Comparison of ENCODE assay signal across 8 cellular contexts in the genomic region with DNA sequence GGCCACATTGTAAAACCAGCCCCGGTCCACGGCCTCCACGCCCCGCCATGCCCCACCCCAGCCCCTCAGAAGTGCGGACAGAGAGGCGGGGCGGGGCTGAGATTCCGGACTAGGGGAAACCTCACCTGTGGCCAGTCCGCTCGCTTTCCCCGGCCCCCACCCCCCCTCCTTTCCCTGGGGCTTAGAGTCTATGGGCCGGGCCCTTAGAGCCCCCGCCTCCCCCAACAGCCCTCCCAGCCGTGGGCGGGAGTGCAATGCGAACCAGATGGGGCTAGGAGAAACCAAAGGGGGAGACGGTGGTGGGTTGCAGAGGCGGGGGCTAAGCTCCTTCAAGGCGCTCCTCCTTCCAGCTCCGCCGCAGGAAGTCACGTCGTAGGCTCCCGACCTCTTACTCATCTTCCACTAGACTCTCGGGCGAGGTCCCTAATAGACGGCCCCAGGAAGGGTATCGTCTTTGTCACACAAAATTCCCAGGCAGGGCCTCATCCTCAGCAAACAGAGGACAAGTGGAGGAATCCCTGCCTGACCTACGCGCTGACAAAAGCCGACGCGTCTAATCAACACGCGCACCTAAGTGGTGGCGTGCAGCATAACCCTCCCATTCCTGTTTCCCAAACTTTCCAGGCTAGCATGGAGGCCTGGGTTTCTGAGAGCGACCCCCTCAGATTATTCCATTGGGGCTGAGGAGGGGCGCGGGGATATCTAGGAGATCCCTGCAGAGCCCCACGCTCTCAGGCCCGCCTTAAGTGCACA. TPM values are rescaled to one million over a fixed set of nuclear protein-coding genes. Genes with fewer than 3 reads are reported as not detected.
A peak's percentile ranks its signal among the peaks of the same experiment; 100 is the strongest.
DNase-seq lines count a peak whose midpoint lies in the region; ATAC-seq and TF ChIP-seq lines count a peak whose summit lies in the region.

No MANE protein-coding gene starts in this region.

- H3K27me3 ChIP-seq in neutrophil (peaks cover 55% of the 10 kb centered on the region), testis (no peaks in the 10 kb centered on the region)

- intact Hi-C loops in testis (cut with DNase I; ENCODE audit: low total_unique reads), result no loop called here

- no peak for TF ChIP-seq CTCF in fibroblast of villous mesenchyme (IDR thresholded peaks at IDR 0.05; ENCODE audit: insufficient read depth, low read depth, low read length)
- TF ChIP-seq CTCF in neutrophil (IDR thresholded peaks at IDR 0.05), result no peak
- peak in 1 of 3 experiments; percentile 11 for TF ChIP-seq CTCF in testis (IDR thresholded peaks at IDR 0.05)

- H3K4me1 ChIP-seq in neutrophil (ENCODE audit: control insufficient read depth in 1 of 2, insufficient read depth in 1 of 2, low read depth in 1 of 2, low read length in 1 of 2), result peaks cover 31 to 37% of the 10 kb centered on the region in 2 experiments
- H3K4me1 ChIP-seq in testis, result peaks cover 34% of the 10 kb centered on the region

- no peaks in the 10 kb centered on the region for H3K36me3 ChIP-seq in neutrophil
- no peaks in the 10 kb centered on the region for H3K36me3 ChIP-seq in testis (ENCODE audit: low read depth, missing control alignments)

- H3K9me3 ChIP-seq in neutrophil (no peaks in the 10 kb centered on the region), testis (no peaks in the 10 kb centered on the region)

- TF ChIP-seq POLR2A in testis (IDR thresholded peaks at IDR 0.05), result no peak

- peak; percentile 35 for ATAC-seq in GM19438 (IDR thresholded peaks at IDR 0.05; ENCODE audit: low read depth, unreplicated experiment)

- H3K27ac ChIP-seq in neutrophil, result peak overlapping the region; percentile 66
- peak overlapping the region; percentile 96 to 100 for H3K27ac ChIP-seq in testis

- H3K4me3 ChIP-seq in fibroblast of villous mesenchyme (ENCODE audit: low read depth, low read length) (peak overlapping the region; percentile 83), neutrophil (ENCODE audit: low read depth in 1 of 2, low read length in 1 of 2) (peak overlapping the region; percentile 71 to 89), testis (peak overlapping the region; percentile 80 to 88)

- DNase-seq in CMK (ENCODE audit: low read depth) (peak; percentile 83), HK-2 (ENCODE audit: unreplicated experiment) (peak; percentile 93), RPMI7951 (ENCODE audit: low read depth) (peak; percentile 95), fibroblast of villous mesenchyme (ENCODE audit: low read depth) (peak; percentile 97), testis (peak; percentile 86)
- DNase-seq in activated effector memory CD4-positive, alpha-beta T cell treated with Interleukin-2 at 50 U/mL for 16 hours, result peak; percentile 57

- 0 to 1% methylated on average over 20 to 41 of the region's 41 CpGs for WGBS in testis, 2 donors

RNA-seq across cellular contexts. Expression of gene NAB2, which starts 1.0 kb away (rescaled TPM):
- 10.9 and 17.6 TPM in 2 replicates for total RNA-seq in RPMI7951 (2014; rRNA removed; shearing (Covaris generic))
- total RNA-seq in fibroblast of villous mesenchyme, result 38.0 and 39.6 TPM in 2 replicates
- total RNA-seq in testis, result 10 to 100 TPM; 45.7 to 59.5 TPM
- 31.4 TPM for polyA plus RNA-seq in testis (ENCODE audit: insufficient read depth, low read depth, low replicate concordance)

RNA-seq across cellular contexts. Expression of gene NEMP1, which starts 9.3 kb away (rescaled TPM):
- total RNA-seq in RPMI7951 (2014; rRNA removed; shearing (Covaris generic)), result 27.9 and 30.4 TPM in 2 replicates
- total RNA-seq in fibroblast of villous mesenchyme, result 10.0 and 19.0 TPM in 2 replicates
- total RNA-seq in testis, result 10 to 100 TPM; 18.1 to 18.2 TPM
- 15.9 TPM for polyA plus RNA-seq in testis (ENCODE audit: insufficient read depth, low read depth, low replicate concordance)

RNA-seq across cellular contexts. Expression of gene STAT6, which starts 23.3 kb away (rescaled TPM):
- total RNA-seq in RPMI7951 (2014; rRNA removed; shearing (Covaris generic)), result 29.4 and 33.0 TPM in 2 replicates
- total RNA-seq in fibroblast of villous mesenchyme (81.5 and 81.6 TPM in 2 replicates), testis (10 to 100 TPM; 66.2 to 81.5 TPM)
- 53.2 TPM for polyA plus RNA-seq in testis (ENCODE audit: insufficient read depth, low read depth, low replicate concordance)

RNA-seq across cellular contexts. Expression of gene MYO1A, which starts 37.9 kb away (rescaled TPM):
- not detected in 2 replicates for total RNA-seq in RPMI7951 (2014; rRNA removed; shearing (Covaris generic))
- total RNA-seq in fibroblast of villous mesenchyme (under 0.01 TPM in 1 of 2 replicates, not detected in the other), testis (1 to 10 TPM; 5.9 to 7.6 TPM)
- polyA plus RNA-seq in testis (ENCODE audit: insufficient read depth, low read depth, low replicate concordance), result 5.4 TPM

RNA-seq across cellular contexts. Expression of gene LRP1, which starts 40.4 kb away (rescaled TPM):
- 28.8 and 31.6 TPM in 2 replicates for total RNA-seq in RPMI7951 (2014; rRNA removed; shearing (Covaris generic))
- total RNA-seq in fibroblast of villous mesenchyme (228 and 277 TPM in 2 replicates), testis (100 to 1,000 TPM; 135 to 200 TPM)
- 82.4 TPM for polyA plus RNA-seq in testis (ENCODE audit: insufficient read depth, low read depth, low replicate concordance)

Comparison
In these comparisons a context has a peak if more than half of its experiments do, and no peak if none do; other contexts are left out.
1. Peak in every context shown above with its lines: DNase-seq, ATAC-seq, H3K4me3 ChIP-seq and H3K27ac ChIP-seq.